In genomic region chr14:70871863-70872677, GRCh38 we compare ENCODE assay signal across 13 cellular contexts. TPM values are rescaled to one million over a fixed set of nuclear protein-coding genes. Genes with fewer than 3 reads are reported as not detected.
DNase-seq lines count a peak whose midpoint lies in the region; ATAC-seq and TF ChIP-seq lines count a peak whose summit lies in the region.
"Had no signal": no experiment of that assay in that cellular context is flagged by ENCODE, and none has a peak within 500 bp of the region (broad histone marks: within the 10 kb centered on the region; RNA-seq: fewer than 3 reads in every experiment).

No MANE protein-coding gene starts in this region.

- no peak for ATAC-seq in IMR-90 (ENCODE audit: low read depth)

- H3K23ac ChIP-seq in IMR-90 (ENCODE audit: low read depth, low read length) (no peak overlapping the region), trophoblast cell (ENCODE audit: low read length) (no peak overlapping the region)

- intact Hi-C loops in IMR-90 (cut with micrococcal nuclease), result no loop called here
- intact Hi-C loops in activated naive CD4-positive, alpha-beta T cell treated with anti-CD3 and anti-CD28 coated beads for 36 hours (cut with micrococcal nuclease), result loop anchor here (1.0 to 5.0 kb wide), 2 partner anchors 14 to 35 kb away; partner anchors contain the start of gene PCNX1

- WGBS in IMR-90 (ENCODE audit: extremely low coverage in 2 of 2, insufficient read length in 1 of 2), 2 experiments, result no CpG with 5 or more reads among the region's 10 CpGs
- no CpG with 5 or more reads among the region's 10 CpGs for WGBS in trophoblast cell (ENCODE audit: extremely low coverage, insufficient coverage, insufficient read length)

- H2AK9ac ChIP-seq in IMR-90 (replicated peaks; ENCODE audit: low read depth, low read length, poor library complexity), result no peak overlapping the region

- H4K8ac ChIP-seq in IMR-90 (ENCODE audit: low read depth in 2 of 2, low read length in 2 of 2) (peak overlapping the region; percentile 15 to 31; a peak in 1 of 4 replicates), trophoblast cell (ENCODE audit: low read depth, low read length) (peak overlapping the region; percentile 66)

- peaks cover 4% of the 10 kb centered on the region for H3K9me3 ChIP-seq in IMR-90 (ENCODE audit: control insufficient read depth, insufficient read depth, low read length)
- peaks cover 5% of the 10 kb centered on the region for H3K9me3 ChIP-seq in trophoblast cell (ENCODE audit: insufficient read depth, low read depth, low read length)

- no peak overlapping the region for H4K5ac ChIP-seq in IMR-90 (ENCODE audit: low read depth, low read length)

- no peaks in the 10 kb centered on the region for H4K20me1 ChIP-seq in IMR-90 (ENCODE audit: insufficient read depth, low read length)

- H3K4me3 ChIP-seq in IMR-90 (ENCODE audit: insufficient read depth, low read depth, low read length), result no peak overlapping the region
- no peak overlapping the region for H3K4me3 ChIP-seq in trophoblast cell (ENCODE audit: low read depth, low read length)

- TF ChIP-seq CTCF in GM13977 (IDR thresholded peaks at IDR 0.05; ENCODE audit: extremely low read depth, insufficient read depth, missing control alignments), result no peak
- no peak for TF ChIP-seq CTCF in IMR-90 (conservative IDR thresholded peaks at IDR 0.05; ENCODE audit: low read depth, low read length)

- no peaks in the 10 kb centered on the region for H3K27me3 Mint-ChIP-seq in activated naive CD4-positive, alpha-beta T cell treated with anti-CD3 and anti-CD28 coated beads for 36 hours (ENCODE audit: low read depth)

- BruUV-seq in IMR-90 (replicated peaks; lab: Mats Ljungman, UMichigan), result no TSS peak

- POLR2A ChIA-PET in IMR-90 (lab: Charles Lee; ENCODE audit: unreplicated experiment), result no interaction called here

- H2BK120ac ChIP-seq in IMR-90 (ENCODE audit: low read depth, low read length) (no peak overlapping the region), trophoblast cell (ENCODE audit: insufficient read depth, low read length, poor library complexity) (peak overlapping the region; percentile 91)

- H3K4ac ChIP-seq in IMR-90 (ENCODE audit: low read depth, low read length) (no peak overlapping the region), trophoblast cell (ENCODE audit: low read depth, low read length) (peak overlapping the region; percentile 29)

- H3K14ac ChIP-seq in IMR-90 (replicated peaks; ENCODE audit: low read depth, low read length), result no peak overlapping the region
- H3K14ac ChIP-seq in trophoblast cell (ENCODE audit: low read length), result peak overlapping the region; percentile 72

- TF ChIP-seq POLR2A in IMR-90 (IDR thresholded peaks at IDR 0.05; ENCODE audit: low read depth, low read length), result no peak

- H3K36me3 ChIP-seq in IMR-90 (ENCODE audit: control insufficient read depth, insufficient read depth, low read length) (no peaks in the 10 kb centered on the region), trophoblast cell (ENCODE audit: control insufficient read depth in 1 of 2, insufficient read depth in 2 of 2, low read length in 2 of 2) (no peaks in the 10 kb centered on the region)

- DNase-seq in GM13977 (ENCODE audit: low spot score) (peak; percentile 60), IMR-90 (no peak), trophoblast cell (no peak), cerebellar cortex (ENCODE audit: low spot score) (no peak), NOMO-1 (lab: John Stamatoyannopoulos, UW; ENCODE audit: unreplicated experiment in 2 of 2) (no peak), GM19240 (ENCODE audit: insufficient read length, low spot score) (no peak)
- no peak for DNase-seq in activated naive CD4-positive, alpha-beta T cell treated with anti-CD3 and anti-CD28 coated beads for 36 hours
- DNase-seq: activated CD4-positive, alpha-beta T cell treated with anti-CD3 and anti-CD28 coated beads for 4 hours; erythroblast; H7; NCI-H446 treated with DMSO at 0.1 percent for 48 hours; SHP77 treated with DMSO at 0.1 percent for 48 hours had no signal

- H3K79me1 ChIP-seq in IMR-90 (ENCODE audit: low read depth in 1 of 2, low read length in 2 of 2), result no peaks in the 10 kb centered on the region
- H3K79me1 ChIP-seq in trophoblast cell (ENCODE audit: low read length), result peaks cover 18% of the 10 kb centered on the region

- H3K4me2 ChIP-seq in IMR-90 (ENCODE audit: low read depth, low read length), result no peak overlapping the region; the same call in 1 of the 2 replicates
- H3K4me2 ChIP-seq in trophoblast cell (ENCODE audit: low read length), result no peak overlapping the region

- H2BK15ac ChIP-seq in IMR-90 (ENCODE audit: low read depth, low read length), result no peak overlapping the region

- peak overlapping the region; percentile 56 for H4K12ac ChIP-seq in trophoblast cell (ENCODE audit: low read depth, low read length)

- no peak overlapping the region for H2BK20ac ChIP-seq in IMR-90 (ENCODE audit: low read depth, low read length)

- peaks cover 8% of the 10 kb centered on the region for H3K36me3 Mint-ChIP-seq in activated naive CD4-positive, alpha-beta T cell treated with anti-CD3 and anti-CD28 coated beads for 36 hours (ENCODE audit: low read depth)
- H3K36me3 Mint-ChIP-seq: brain had no signal

- no peak overlapping the region for H3K27ac ChIP-seq in IMR-90 (ENCODE audit: insufficient read depth, low read length)
- peak overlapping the region; percentile 7 for H3K27ac ChIP-seq in trophoblast cell (ENCODE audit: low read depth, low read length)

- in situ Hi-C loops in GM13977 (cut with MboI; ENCODE audit: low pct_unique_long_range_greater_than_20kb, low sequenced_read_pairs, unreplicated experiment) (no loop called here), IMR-90 (cut with MboI; ENCODE audit: low sequenced_read_pairs) (no loop called here)

- H4K91ac ChIP-seq in IMR-90 (ENCODE audit: insufficient read depth, low read depth, low read length), result no peak overlapping the region
- peak overlapping the region; percentile 83 for H4K91ac ChIP-seq in trophoblast cell (ENCODE audit: low read depth, low read length)

- H3K4me1 ChIP-seq in IMR-90 (ENCODE audit: control insufficient read depth, insufficient read depth, low read length) (no peaks in the 10 kb centered on the region), trophoblast cell (ENCODE audit: control insufficient read depth in 1 of 2, insufficient read depth in 2 of 2, low read length in 2 of 2) (peaks cover 13 to 14% of the 10 kb centered on the region in 2 experiments)

- H3K4me3 Mint-ChIP-seq in activated naive CD4-positive, alpha-beta T cell treated with anti-CD3 and anti-CD28 coated beads for 36 hours, result peak overlapping the region; percentile 58
- H3K4me3 Mint-ChIP-seq: brain had no signal

- peak overlapping the region; percentile 59 for H3K27ac Mint-ChIP-seq in activated naive CD4-positive, alpha-beta T cell treated with anti-CD3 and anti-CD28 coated beads for 36 hours
- H3K27ac Mint-ChIP-seq: brain had no signal

- no peaks in the 10 kb centered on the region for H3K9me1 ChIP-seq in IMR-90 (ENCODE audit: insufficient read depth, low read length)

- CTCF ChIA-PET in IMR-90 (lab: Yijun Ruan, JAX), result no interaction called here
- CTCF ChIA-PET in activated naive CD4-positive, alpha-beta T cell treated with anti-CD3 and anti-CD28 coated beads for 36 hours (lab: Charles Lee), result interaction anchor here (0.7 to 1.7 kb wide), 6 partner anchors 11 to 387 kb away, joined by 3 to 11 read pairs (median 4); no protein-coding TSS in a partner anchor

- no peak overlapping the region for H2BK5ac ChIP-seq in IMR-90 (ENCODE audit: low read depth, low read length, poor library complexity, severe bottlenecking)
- H2BK5ac ChIP-seq in trophoblast cell (ENCODE audit: low read depth, low read length, poor library complexity), result peak overlapping the region; percentile 83

- H2AFZ ChIP-seq in IMR-90 (replicated peaks; ENCODE audit: low read length, poor library complexity) (no peak overlapping the region), trophoblast cell (ENCODE audit: insufficient read depth, low read length, poor library complexity) (no peak overlapping the region)

- H3K4me1 Mint-ChIP-seq in activated naive CD4-positive, alpha-beta T cell treated with anti-CD3 and anti-CD28 coated beads for 36 hours (ENCODE audit: low read depth), result peaks cover 20% of the 10 kb centered on the region
- H3K4me1 Mint-ChIP-seq: brain had no signal

- H2AK5ac ChIP-seq in IMR-90 (ENCODE audit: low read depth, low read length), result no peak overlapping the region
- peak overlapping the region; percentile 96 for H2AK5ac ChIP-seq in trophoblast cell (ENCODE audit: low read length)

- no peak overlapping the region for H3K56ac ChIP-seq in IMR-90 (ENCODE audit: extremely low read depth, insufficient read depth, low read length)

- no peak for TF ChIP-seq RAD21 in IMR-90 (IDR thresholded peaks at IDR 0.05; ENCODE audit: low read length)

- no peak overlapping the region for H3K9ac ChIP-seq in IMR-90 (ENCODE audit: low read depth, low read length)
- H3K9ac ChIP-seq in trophoblast cell (ENCODE audit: low read length), result no peak overlapping the region

- peaks cover 17% of the 10 kb centered on the region for H3K9me3 Mint-ChIP-seq in activated naive CD4-positive, alpha-beta T cell treated with anti-CD3 and anti-CD28 coated beads for 36 hours

- H3K79me2 ChIP-seq in trophoblast cell (ENCODE audit: control insufficient read depth, insufficient read depth, low read length, poor library complexity), result peaks cover 2% of the 10 kb centered on the region

- peak overlapping the region; percentile 95 for H2BK12ac ChIP-seq in trophoblast cell (ENCODE audit: low read length)

- dilution Hi-C loops in IMR-90 (cut with HindIII; ENCODE audit: low sequenced_read_pairs, unreplicated experiment), result no loop called here

- H3K18ac ChIP-seq in IMR-90 (ENCODE audit: low read depth, low read length) (no peak overlapping the region), trophoblast cell (ENCODE audit: low read length) (peak overlapping the region; percentile 67)

- H3K27me3 ChIP-seq in IMR-90 (ENCODE audit: control insufficient read depth, insufficient read depth, low read length) (no peaks in the 10 kb centered on the region), trophoblast cell (ENCODE audit: insufficient read depth, low read length) (no peaks in the 10 kb centered on the region)

TF ChIP-seq in IMR-90, 13 proteins besides CTCF, POLR2A, EP300 and RAD21 (continues in another document):
- no peak for TF ChIP-seq CHD1 (IDR thresholded peaks at IDR 0.05; ENCODE audit: low read depth, low read length)
- no peak for TF ChIP-seq MXI1 (IDR thresholded peaks at IDR 0.05; ENCODE audit: borderline replicate concordance, low read depth, low read length)
- TF ChIP-seq MAFK (IDR thresholded peaks at IDR 0.05; ENCODE audit: low read depth, low read length), result no peak

RNA-seq across cellular contexts. Expression of gene PCNX1, which starts 35.2 kb away (rescaled TPM):
- 43.7 and 45.3 TPM in 2 replicates for total RNA-seq in IMR-90 (2012; rRNA removed)
- polyA plus RNA-seq in IMR-90 (2012; rRNA removed), result 15.0 and 15.1 TPM in 2 replicates
- polyA plus RNA-seq in IMR-90 (2012; cell fraction: cytosol; rRNA removed), result 4.5 and 7.1 TPM in 2 replicates
- polyA plus RNA-seq in IMR-90 (2012; cell fraction: nucleus; rRNA removed; ENCODE audit: low replicate concordance), result 23.2 and 40.0 TPM in 2 replicates
- 10 to 100 TPM; 51.9 to 63.1 TPM for total RNA-seq in activated naive CD4-positive, alpha-beta T cell treated with anti-CD3 and anti-CD28 coated beads for 36 hours
- 27.8 and 29.2 TPM in 2 replicates for polyA plus RNA-seq in trophoblast cell (2013)
